ENCODE assay signal across 23 cellular contexts in the genomic region with DNA sequence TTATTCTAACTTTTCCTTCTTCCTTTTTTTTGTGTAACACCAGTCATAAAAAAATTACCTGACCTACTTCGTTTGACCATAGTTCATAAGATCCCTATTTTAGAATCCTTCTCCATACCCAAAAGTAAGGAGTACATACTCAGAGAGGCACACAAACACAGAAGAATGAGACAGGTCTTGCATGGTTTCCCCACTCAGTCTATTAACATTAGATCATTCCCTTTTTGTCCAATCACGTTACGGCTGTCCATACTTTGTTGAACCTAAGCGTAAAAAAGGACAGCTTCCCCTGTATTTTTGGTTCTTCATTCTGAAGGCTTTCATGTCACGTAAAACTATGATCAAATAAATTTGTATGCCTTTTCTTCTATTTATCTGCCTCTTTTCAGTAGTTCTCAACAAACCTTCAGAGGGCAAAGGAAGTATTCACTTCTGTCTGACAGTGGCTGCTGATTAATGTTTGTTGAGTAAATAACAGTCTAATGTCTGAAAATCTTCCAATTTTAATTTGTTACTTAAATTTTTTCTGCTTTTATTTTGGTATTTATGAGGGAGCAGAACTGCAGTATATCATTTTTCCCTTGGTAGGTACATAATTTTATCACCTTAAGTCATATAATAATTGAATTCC. TPM values are rescaled to one million over a fixed set of nuclear protein-coding genes. Genes with fewer than 3 reads are reported as not detected.
A peak's percentile ranks its signal among the peaks of the same experiment; 100 is the strongest.
DNase-seq lines count a peak whose midpoint lies in the region; ATAC-seq, FAIRE-seq and TF ChIP-seq lines count a peak whose summit lies in the region.
"Had no signal": no experiment of that assay in that cellular context is flagged by ENCODE, and none has a peak within 500 bp of the region (broad histone marks: within the 10 kb centered on the region; RNA-seq: fewer than 3 reads in every experiment).

No MANE protein-coding gene starts in this region.

- H2AFZ ChIP-seq in OCI-LY3 (ENCODE audit: low read depth, low read length) = no peak overlapping the region

- H3K36me3 ChIP-seq in OCI-LY3 (replicated peaks; ENCODE audit: low read depth, low read length) (no peaks in the 10 kb centered on the region), mucosa of descending colon (ENCODE audit: low read depth) (no peaks in the 10 kb centered on the region)
- H3K36me3 ChIP-seq: thoracic aorta had no signal

- peaks cover 49% of the 10 kb centered on the region for H3K79me2 ChIP-seq in OCI-LY3 (ENCODE audit: low read length)

- H3K4me1 ChIP-seq in OCI-LY3 (ENCODE audit: low read length) (peaks cover 37% of the 10 kb centered on the region), mucosa of descending colon (ENCODE audit: low read depth) (peaks cover 13% of the 10 kb centered on the region), right cardiac atrium (ENCODE audit: control insufficient read depth, insufficient read depth, low read length) (peaks cover 3% of the 10 kb centered on the region)

- peak overlapping the region; percentile 36; the same call in 1 of the 2 replicates for H3K4me2 ChIP-seq in OCI-LY3 (ENCODE audit: low read length)

- H3K27me3 Mint-ChIP-seq in stimulated activated memory B cell treated with anti-CD40 and anti-IgM and Interleukin-4, amounts not matched to agents 10 μg/mL and 1 μg/mL and 100 μg/mL, for 72 hours = no peaks in the 10 kb centered on the region
- H3K27me3 Mint-ChIP-seq: CD8-positive, alpha-beta memory T cell had no signal

- H4K20me1 ChIP-seq in OCI-LY3 (ENCODE audit: insufficient read depth, low read length) = 0 out of 2 replicates have a peak, but pooled peaks cover 4% of the 10 kb centered on the region

- no peak for TF ChIP-seq CTCF in OCI-LY3 (IDR thresholded peaks at IDR 0.05; ENCODE audit: low read depth, low read length)
- no peak for TF ChIP-seq CTCF in mucosa of descending colon (IDR thresholded peaks at IDR 0.05)

- H3K27ac ChIP-seq in OCI-LY3 (ENCODE audit: low read length) = peak overlapping the region; percentile 48
- no peak overlapping the region for H3K27ac ChIP-seq in right cardiac atrium (ENCODE audit: low read length)
- H3K27ac ChIP-seq: thoracic aorta had no signal

- ATAC-seq in stimulated activated memory B cell treated with anti-CD40 and anti-IgM and Interleukin-4, amounts not matched to agents 10 μg/mL and 1 μg/mL and 100 μg/mL, for 72 hours = no peak
- ATAC-seq in mucosa of descending colon (no peak), right cardiac atrium (no peak)

- H3K4me3 Mint-ChIP-seq in stimulated activated memory B cell treated with anti-CD40 and anti-IgM and Interleukin-4, amounts not matched to agents 10 μg/mL and 1 μg/mL and 100 μg/mL, for 72 hours = no peak overlapping the region
- H3K4me3 Mint-ChIP-seq: CD8-positive, alpha-beta memory T cell; natural killer cell had no signal

- H3K9me3 Mint-ChIP-seq in stimulated activated memory B cell treated with anti-CD40 and anti-IgM and Interleukin-4, amounts not matched to agents 10 μg/mL and 1 μg/mL and 100 μg/mL, for 72 hours = no peaks in the 10 kb centered on the region
- H3K9me3 Mint-ChIP-seq: CD8-positive, alpha-beta memory T cell; natural killer cell had no signal

- no peak overlapping the region for H3K9ac ChIP-seq in OCI-LY3 (ENCODE audit: low read length)

- 90% methylated on average over 5 of the region's 5 CpGs for WGBS in right cardiac atrium

- FAIRE-seq in GM18507 (lab: Jason Lieb, UNC) (peak; percentile 49), islet of Langerhans (lab: Jason Lieb, UNC) (peak; percentile 98)

- peaks cover 53% of the 10 kb centered on the region for H3K4me1 Mint-ChIP-seq in stimulated activated memory B cell treated with anti-CD40 and anti-IgM and Interleukin-4, amounts not matched to agents 10 μg/mL and 1 μg/mL and 100 μg/mL, for 72 hours

- H3K27ac Mint-ChIP-seq in stimulated activated memory B cell treated with anti-CD40 and anti-IgM and Interleukin-4, amounts not matched to agents 10 μg/mL and 1 μg/mL and 100 μg/mL, for 72 hours = peak overlapping the region; percentile 59
- H3K27ac Mint-ChIP-seq: CD8-positive, alpha-beta memory T cell; natural killer cell had no signal

- no peaks in the 10 kb centered on the region for H3K27me3 ChIP-seq in OCI-LY3 (ENCODE audit: low read depth, low read length)
- H3K27me3 ChIP-seq in right cardiac atrium (ENCODE audit: control insufficient read depth, insufficient read depth) = no peaks in the 10 kb centered on the region

- no peak overlapping the region for H3K4me3 ChIP-seq in OCI-LY3 (ENCODE audit: low read length)
- no peak overlapping the region for H3K4me3 ChIP-seq in mucosa of descending colon
- H3K4me3 ChIP-seq in right cardiac atrium (ENCODE audit: low read length) = no peak overlapping the region

- DNase-seq in GM18507 (ENCODE audit: extremely low spot score, insufficient read length, low read depth) (no peak), mucosa of descending colon (no peak), right cardiac atrium (no peak), posterior vena cava (ENCODE audit: low spot score) (no peak)
- DNase-seq: activated CD4-positive, alpha-beta T cell treated with anti-CD3 and anti-CD28 coated beads, Interleukin-2, amount 50 U/mL, for 48 hours; activated CD4-positive, CD25-positive, alpha-beta regulatory T cell; activated effector memory CD4-positive, alpha-beta T cell treated with anti-CD3 and anti-CD28 coated beads, Interleukin-2, amount 50 U/mL, for 16 hours; CD8-positive, alpha-beta memory T cell; effector CD4-positive, alpha-beta T cell; foreskin fibroblast; GOT3; KG1; natural killer cell; NCI-H187 treated with DMSO at 0.1 percent for 48 hours; NCI-H2227 treated with DMSO at 0.1 percent for 48 hours; NCI-H69; stimulated activated CD4-positive, alpha-beta T cell treated with anti-CD3 and anti-CD28 coated beads, Interleukin-12 subunit alpha, Interleukin-12 subunit beta, amount 100 ng/mL, for 4 hours; stimulated activated CD4-positive, alpha-beta T cell treated with anti-CD3 and anti-CD28 coated beads, Interleukin-4, amount 100 ng/mL, for 4 hours; stimulated activated naive CD4-positive, alpha-beta T cell treated with Interleukin-2 at 50 U/mL for 16 hours had no signal

- intact Hi-C loops in mucosa of descending colon (cut with DNase I, micrococcal nuclease) (no loop called here), right cardiac atrium (cut with DNase I) (no loop called here), posterior vena cava (cut with DNase I) (no loop called here)

- H3K36me3 Mint-ChIP-seq in stimulated activated memory B cell treated with anti-CD40 and anti-IgM and Interleukin-4, amounts not matched to agents 10 μg/mL and 1 μg/mL and 100 μg/mL, for 72 hours = peaks cover 6% of the 10 kb centered on the region
- H3K36me3 Mint-ChIP-seq: natural killer cell had no signal

- H3K9me3 ChIP-seq in OCI-LY3 (ENCODE audit: insufficient read depth, low read length) (no peaks in the 10 kb centered on the region), mucosa of descending colon (no peaks in the 10 kb centered on the region), right cardiac atrium (ENCODE audit: control insufficient read depth, low read length) (no peaks in the 10 kb centered on the region)
- H3K9me3 ChIP-seq: thoracic aorta had no signal

RNA-seq across cellular contexts. Expression of a gene that starts 16.4 kb away (rescaled TPM):
- 10 to 100 TPM; 54.6 to 81.9 (median 58.0) TPM for total RNA-seq in mucosa of descending colon
- total RNA-seq in right cardiac atrium = 10 to 100 TPM; 30.1 to 33.8 (median 31.7) TPM
- polyA plus RNA-seq in right cardiac atrium = 9.8 TPM
- 10 to 100 TPM; 31.3 to 37.4 TPM for total RNA-seq in posterior vena cava
